Comparison of ENCODE assay signal across 8 cellular contexts in genomic region chr9:126516561-126516935, GRCh38.
DNase-seq lines count a peak whose midpoint lies in the region; ATAC-seq and TF ChIP-seq lines count a peak whose summit lies in the region.

No MANE protein-coding gene starts in this region.

- H3K27me3 Mint-ChIP-seq in brain (peaks cover 31% of the 10 kb centered on the region), naive B cell (peaks cover 42 to 60% (median 46%) of the 10 kb centered on the region in 3 donors), WTC11 (ENCODE audit: low read depth) (peaks cover 20% of the 10 kb centered on the region)

- H3K79me2 ChIP-seq in ACC112 (ENCODE audit: control insufficient read depth, insufficient read depth, low read length, unreplicated experiment), result no peaks in the 10 kb centered on the region

- peak overlapping the region in 4 of 5 experiments; percentile 9 to 89 (median 70) for H3K27ac Mint-ChIP-seq in brain
- peak overlapping the region in 1 of 6 donors; percentile 33 for H3K27ac Mint-ChIP-seq in naive B cell
- H3K27ac Mint-ChIP-seq in WTC11, result no peak overlapping the region

- H3K27ac ChIP-seq in ACC112 (ENCODE audit: low read depth, low read length), result no peak overlapping the region

- ATAC-seq in naive B cell (ENCODE audit: low read depth in 2 of 2) (no peak), WTC11 (no peak)

- peaks cover 55% of the 10 kb centered on the region for H3K27me3 ChIP-seq in ACC112 (ENCODE audit: insufficient read depth, low read length)

- H3K4me3 ChIP-seq in ACC112 (ENCODE audit: low read depth, low read length), result peak overlapping the region; percentile 81; the same call in 1 of the 2 replicates
- H3K4me3 ChIP-seq in HFF-Myc (replicated peaks; ENCODE audit: low read depth, low read length), result peak overlapping the region; percentile 30

- H3K36me3 ChIP-seq in ACC112 (ENCODE audit: insufficient read depth, low read length), result no peaks in the 10 kb centered on the region

- DNase-seq in HFF-Myc (ENCODE audit: extremely low read depth, low read depth) (no peak), naive B cell (no peak), WTC11 (ENCODE audit: low spot score) (no peak), anterior cingulate cortex (lab: John Stamatoyannopoulos, UW) (no peak), ureter (ENCODE audit: low spot score) (no peak), SKM-1 treated with dmso at 0.1 percent for 144 hours (lab: John Stamatoyannopoulos, UW; ENCODE audit: unreplicated experiment) (no peak)

- H3K4me3 Mint-ChIP-seq in brain, result peak overlapping the region in 4 of 5 experiments; percentile 67 to 81 (median 76)
- H3K4me3 Mint-ChIP-seq in naive B cell, result peak overlapping the region in 7 of 8 donors; percentile 79 to 94 (median 87)
- H3K4me3 Mint-ChIP-seq in WTC11, result no peak overlapping the region

- H3K36me3 Mint-ChIP-seq in brain (no peaks in the 10 kb centered on the region), naive B cell (no peaks in the 10 kb centered on the region), WTC11 (no peaks in the 10 kb centered on the region)

- CTCF ChIA-PET in WTC11 (lab: Charles Lee), result interaction anchor here (1.2 to 17.5 kb wide), 5 partner anchors 9 to 186 kb away, joined by 3 to 296 read pairs (median 7); no protein-coding TSS in a partner anchor

- H3K9me3 Mint-ChIP-seq in brain (peaks cover 0 to 6% (median 0%) of the 10 kb centered on the region in 5 experiments), naive B cell (no peaks in the 10 kb centered on the region), WTC11 (no peaks in the 10 kb centered on the region)

- POLR2A ChIA-PET in WTC11 (lab: Charles Lee), result no interaction called here

- H3K4me1 ChIP-seq in ACC112 (ENCODE audit: control insufficient read depth, insufficient read depth, low read length, unreplicated experiment), result peaks cover 7% of the 10 kb centered on the region

- H2AFZ ChIP-seq in ACC112 (ENCODE audit: low read length, unreplicated experiment), result no peak overlapping the region

- H3K4me1 Mint-ChIP-seq in brain (peaks cover 64% of the 10 kb centered on the region), naive B cell (peaks cover 14 to 20% (median 18%) of the 10 kb centered on the region in 3 donors), WTC11 (peaks cover 48% of the 10 kb centered on the region)

- TF ChIP-seq CTCF in HFF-Myc (IDR thresholded peaks at IDR 0.05; ENCODE audit: low read depth, low read length, missing control alignments) (no peak), brain (conservative IDR thresholded peaks at IDR 0.05) (no peak), WTC11 (IDR thresholded peaks at IDR 0.05) (no peak)

TF ChIP-seq in WTC11, 78 proteins besides CTCF, POLR2A, EP300 and RAD21:
- TF ChIP-seq ZNF416 (CRISPR knock-in tag; IDR thresholded peaks at IDR 0.05) (no peak), NFYB (CRISPR knock-in tag; conservative IDR thresholded peaks at IDR 0.05; ENCODE audit: low read depth) (no peak), FOXJ3 (CRISPR knock-in tag; IDR thresholded peaks at IDR 0.05; ENCODE audit: borderline replicate concordance) (no peak), CBFB (CRISPR knock-in tag; IDR thresholded peaks at IDR 0.05; ENCODE audit: low read depth) (no peak), PRRX2 (CRISPR knock-in tag; IDR thresholded peaks at IDR 0.05) (no peak), ZBTB21 (CRISPR knock-in tag; IDR thresholded peaks at IDR 0.05; ENCODE audit: borderline replicate concordance) (no peak), TEAD4 (CRISPR knock-in tag; IDR thresholded peaks at IDR 0.05) (no peak), OVOL2 (CRISPR knock-in tag; IDR thresholded peaks at IDR 0.05; ENCODE audit: borderline replicate concordance) (no peak), NR1H2 (CRISPR knock-in tag; IDR thresholded peaks at IDR 0.05) (no peak), TEAD1 (CRISPR knock-in tag; IDR thresholded peaks at IDR 0.05) (no peak)
- TF ChIP-seq, protein P1, sequence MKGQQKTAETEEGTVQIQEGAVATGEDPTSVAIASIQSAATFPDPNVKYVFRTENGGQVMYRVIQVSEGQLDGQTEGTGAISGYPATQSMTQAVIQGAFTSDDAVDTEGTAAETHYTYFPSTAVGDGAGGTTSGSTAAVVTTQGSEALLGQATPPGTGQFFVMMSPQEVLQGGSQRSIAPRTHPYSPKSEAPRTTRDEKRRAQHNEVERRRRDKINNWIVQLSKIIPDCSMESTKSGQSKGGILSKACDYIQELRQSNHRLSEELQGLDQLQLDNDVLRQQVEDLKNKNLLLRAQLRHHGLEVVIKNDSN (CRISPR knock-in tag; IDR thresholded peaks at IDR 0.05), result no peak
